Comparison of ENCODE assay signal across 1 cellular context in the genomic region with DNA sequence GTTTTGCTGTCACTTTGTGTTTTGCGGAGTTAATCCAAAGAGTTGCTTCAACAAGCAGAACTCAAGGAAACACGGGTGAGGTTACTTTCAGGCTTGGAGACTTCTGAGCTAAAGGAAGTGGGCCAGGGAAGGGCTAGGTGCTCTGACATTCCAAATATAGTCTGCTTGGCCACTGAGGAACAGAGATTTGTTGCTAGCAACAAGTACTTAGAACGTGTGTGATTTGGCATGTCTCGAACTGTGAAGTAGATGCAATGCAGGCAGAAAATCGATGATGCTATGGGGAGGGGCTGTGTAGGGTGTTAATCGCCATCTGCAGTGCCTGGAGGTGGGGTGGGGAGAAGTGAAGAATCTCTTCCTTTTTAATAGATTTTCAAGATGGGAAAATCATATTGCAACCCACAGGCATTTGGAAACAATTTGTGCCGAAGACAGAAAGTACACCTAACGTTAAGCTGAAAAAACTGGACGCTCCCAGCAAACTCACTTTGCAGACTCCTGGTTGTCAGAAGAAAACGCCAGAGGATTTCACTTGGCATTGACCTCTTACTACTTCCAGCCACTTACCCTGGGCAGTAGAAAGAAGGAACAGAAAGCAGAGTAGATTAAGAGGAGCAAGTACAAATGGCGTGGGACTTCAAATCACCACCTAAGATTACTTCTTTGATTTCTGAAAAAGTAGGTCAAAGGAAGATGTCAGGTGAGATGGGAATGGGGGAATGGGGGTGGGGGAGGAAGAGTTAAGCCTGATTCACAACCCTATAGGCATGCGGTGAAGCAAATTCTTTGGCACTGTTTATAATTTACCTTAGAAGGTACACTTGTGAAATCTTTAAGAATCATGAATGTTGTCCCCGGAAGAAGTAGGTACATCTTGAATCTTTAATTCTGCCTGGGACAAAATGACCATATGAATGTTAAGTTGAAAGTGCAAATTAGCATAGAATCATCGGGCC.
TF ChIP-seq lines count a peak whose summit lies in the region.

No MANE protein-coding gene starts in this region.

TF ChIP-seq in GM23338, 12 proteins besides CTCF, POLR2A, EP300 and RAD21:
- TF ChIP-seq JUNB (IDR thresholded peaks at IDR 0.05; ENCODE audit: unreplicated experiment) (no peak), ETS1 (IDR thresholded peaks at IDR 0.05) (no peak), STAT1 (IDR thresholded peaks at IDR 0.05; ENCODE audit: unreplicated experiment) (no peak), ZNF114 (CRISPR knock-in tag; IDR thresholded peaks at IDR 0.05) (no peak)
TF ChIP-seq in GM23338: peak in this region for 0.
